ENCODE assay signal across 11 cellular contexts in the genomic region with DNA sequence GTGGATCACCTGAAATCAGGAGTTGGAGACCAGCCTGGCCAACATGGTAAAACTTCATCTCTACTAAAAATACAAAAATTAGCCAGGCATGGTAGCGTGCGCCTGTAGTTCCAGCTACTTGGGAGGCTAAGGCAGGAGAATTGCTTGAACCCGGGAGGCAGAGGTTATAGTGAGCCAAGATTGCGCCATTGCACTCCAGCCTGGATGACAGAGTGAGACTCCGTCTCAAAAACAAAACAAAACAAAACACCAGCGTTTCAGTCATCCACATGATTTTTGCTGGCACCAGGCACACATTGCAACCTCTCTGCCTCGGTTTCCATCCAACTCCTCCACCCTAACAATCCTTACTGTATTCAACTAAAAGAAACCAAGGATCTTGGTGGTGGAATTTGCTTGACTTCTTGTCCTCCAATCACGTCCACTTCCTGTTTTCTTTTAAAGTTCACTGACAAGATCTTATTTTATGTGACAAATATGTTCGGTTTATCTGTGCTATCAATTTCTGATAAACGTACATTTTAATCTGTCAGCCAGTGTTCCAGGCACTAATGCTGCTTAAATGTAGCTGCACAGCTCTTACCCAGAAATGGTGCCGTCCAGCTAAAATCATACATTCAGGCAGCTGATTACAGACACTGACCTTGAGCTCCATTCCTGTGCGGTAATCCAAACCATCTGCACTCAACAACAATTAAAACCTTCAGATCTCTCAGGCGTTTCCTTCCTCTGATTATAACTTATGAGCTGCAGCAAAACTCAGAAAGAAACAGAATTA. TPM values are rescaled to one million over a fixed set of nuclear protein-coding genes. Genes with fewer than 3 reads are reported as not detected.
DNase-seq lines count a peak whose midpoint lies in the region; ATAC-seq and TF ChIP-seq lines count a peak whose summit lies in the region.
"Had no signal": no experiment of that assay in that cellular context is flagged by ENCODE, and none has a peak within 500 bp of the region (broad histone marks: within the 10 kb centered on the region; RNA-seq: fewer than 3 reads in every experiment).

No MANE protein-coding gene starts in this region.

- no peaks in the 10 kb centered on the region for H3K27me3 ChIP-seq in suprapubic skin
- no peaks in the 10 kb centered on the region for H3K27me3 ChIP-seq in stomach
- H3K27me3 ChIP-seq: gastroesophageal sphincter had no signal

- intact Hi-C loops in activated CD8-positive, alpha-beta T cell treated with anti-CD3 and anti-CD28 coated beads for 36 hours (cut with micrococcal nuclease): no loop called here
- intact Hi-C loops in stomach (cut with DNase I; ENCODE audit: low total_unique reads): no loop called here

- H3K27ac ChIP-seq in suprapubic skin: peak overlapping the region; percentile 64
- peak overlapping the region in 1 of 5 donors; percentile 10 for H3K27ac ChIP-seq in stomach

- H3K9me3 Mint-ChIP-seq in activated T-cell treated with anti-CD3 and anti-CD28 coated beads, Interleukin-2, amount 50 U/mL, for 4 hours: no peaks in the 10 kb centered on the region
- H3K9me3 Mint-ChIP-seq in activated CD8-positive, alpha-beta T cell treated with anti-CD3 and anti-CD28 coated beads for 36 hours: no peaks in the 10 kb centered on the region
- H3K9me3 Mint-ChIP-seq in immature natural killer cell: no peaks in the 10 kb centered on the region

- POLR2A ChIA-PET in activated CD8-positive, alpha-beta T cell treated with anti-CD3 and anti-CD28 coated beads for 36 hours (lab: Charles Lee): interaction anchor here (0.6 to 1.4 kb wide), 3 partner anchors 13 to 1115 kb away, joined by 3 to 5 read pairs (median 4); no protein-coding TSS in a partner anchor

- H3K9me3 ChIP-seq in suprapubic skin (no peaks in the 10 kb centered on the region), stomach (no peaks in the 10 kb centered on the region)
- H3K9me3 ChIP-seq: gastroesophageal sphincter had no signal

- peak overlapping the region; percentile 22 for H3K4me3 ChIP-seq in suprapubic skin
- no peak overlapping the region for H3K4me3 ChIP-seq in stomach
- H3K4me3 ChIP-seq: gastroesophageal sphincter had no signal

- H3K27ac Mint-ChIP-seq in activated CD8-positive, alpha-beta T cell treated with anti-CD3 and anti-CD28 coated beads for 36 hours: peak overlapping the region; percentile 51
- peak overlapping the region in 2 of 6 donors; percentile 13 to 27 for H3K27ac Mint-ChIP-seq in immature natural killer cell

- peak overlapping the region; percentile 70 for H3K4me3 Mint-ChIP-seq in activated T-cell treated with anti-CD3 and anti-CD28 coated beads, Interleukin-2, amount 50 U/mL, for 4 hours
- peak overlapping the region; percentile 30 for H3K4me3 Mint-ChIP-seq in activated CD8-positive, alpha-beta T cell treated with anti-CD3 and anti-CD28 coated beads for 36 hours
- peak overlapping the region in 3 of 5 donors; percentile 20 to 54 (median 33) for H3K4me3 Mint-ChIP-seq in immature natural killer cell

- CTCF ChIA-PET in activated CD8-positive, alpha-beta T cell treated with anti-CD3 and anti-CD28 coated beads for 36 hours (lab: Charles Lee): interaction anchor here (1.0 to 1.4 kb wide), 2 partner anchors 34 to 114 kb away, joined by 4 to 7 read pairs; no protein-coding TSS in a partner anchor

- no peak for ATAC-seq in activated T-cell treated with anti-CD3 and anti-CD28 coated beads, Interleukin-2, amount 50 U/mL, for 4 hours
- ATAC-seq in activated CD8-positive, alpha-beta T cell treated with anti-CD3 and anti-CD28 coated beads for 36 hours: peak; percentile 27
- ATAC-seq in HG02970 (IDR thresholded peaks at IDR 0.05; ENCODE audit: low FRiP score, unreplicated experiment): no peak
- ATAC-seq in HG03159 (IDR thresholded peaks at IDR 0.05; ENCODE audit: unreplicated experiment): no peak
- ATAC-seq: gastroesophageal sphincter had no signal

- no peaks in the 10 kb centered on the region for H3K36me3 Mint-ChIP-seq in activated T-cell treated with anti-CD3 and anti-CD28 coated beads, Interleukin-2, amount 50 U/mL, for 4 hours (ENCODE audit: insufficient read depth)
- H3K36me3 Mint-ChIP-seq in activated CD8-positive, alpha-beta T cell treated with anti-CD3 and anti-CD28 coated beads for 36 hours (ENCODE audit: low read depth): no peaks in the 10 kb centered on the region
- H3K36me3 Mint-ChIP-seq in immature natural killer cell: peaks cover 0 to 5% (median 0%) of the 10 kb centered on the region in 3 donors

- H3K36me3 ChIP-seq in suprapubic skin (no peaks in the 10 kb centered on the region), stomach (no peaks in the 10 kb centered on the region)
- H3K36me3 ChIP-seq: gastroesophageal sphincter had no signal

- peaks cover 31% of the 10 kb centered on the region for H3K4me1 Mint-ChIP-seq in activated T-cell treated with anti-CD3 and anti-CD28 coated beads, Interleukin-2, amount 50 U/mL, for 4 hours (ENCODE audit: low read depth)
- peaks cover 20% of the 10 kb centered on the region for H3K4me1 Mint-ChIP-seq in activated CD8-positive, alpha-beta T cell treated with anti-CD3 and anti-CD28 coated beads for 36 hours (ENCODE audit: low read depth)
- peaks cover 9 to 11% of the 10 kb centered on the region in 2 donors for H3K4me1 Mint-ChIP-seq in immature natural killer cell

- no peaks in the 10 kb centered on the region for H3K27me3 Mint-ChIP-seq in activated T-cell treated with anti-CD3 and anti-CD28 coated beads, Interleukin-2, amount 50 U/mL, for 4 hours (ENCODE audit: low read depth)
- no peaks in the 10 kb centered on the region for H3K27me3 Mint-ChIP-seq in activated CD8-positive, alpha-beta T cell treated with anti-CD3 and anti-CD28 coated beads for 36 hours
- peaks cover 0 to 7% (median 3%) of the 10 kb centered on the region in 3 donors for H3K27me3 Mint-ChIP-seq in immature natural killer cell (ENCODE audit: low read depth in 3 of 3)

- 43% methylated on average over 13 of the region's 13 CpGs for WGBS in suprapubic skin
- 42 to 51% (median 50%) methylated on average over 13 of the region's 13 CpGs for WGBS in stomach, 5 donors

- TF ChIP-seq POLR2A in suprapubic skin (IDR thresholded peaks at IDR 0.05): no peak
- TF ChIP-seq POLR2A in stomach (IDR thresholded peaks at IDR 0.05): no peak

- peaks cover 20% of the 10 kb centered on the region for H3K4me1 ChIP-seq in suprapubic skin
- H3K4me1 ChIP-seq in stomach: peaks cover 10 to 13% (median 11%) of the 10 kb centered on the region in 4 donors

- TF ChIP-seq EP300 in suprapubic skin (IDR thresholded peaks at IDR 0.05) (no peak), stomach (IDR thresholded peaks at IDR 0.05) (no peak)

- no peak for TF ChIP-seq CTCF in activated CD8-positive, alpha-beta T cell treated with anti-CD3 and anti-CD28 coated beads for 36 hours (IDR thresholded peaks at IDR 0.05)
- TF ChIP-seq CTCF in suprapubic skin (IDR thresholded peaks at IDR 0.05) (no peak), stomach (IDR thresholded peaks at IDR 0.05) (no peak)

- DNase-seq in activated T-cell treated with anti-CD3 and anti-CD28 coated beads, Interleukin-2, amount 50 U/mL, for 4 hours: no peak
- DNase-seq in activated T-cell treated with anti-CD3 and anti-CD28 coated beads for 4 hours: no peak
- DNase-seq in activated CD8-positive, alpha-beta T cell treated with anti-CD3 and anti-CD28 coated beads for 36 hours: no peak
- no peak for DNase-seq in immature natural killer cell
- DNase-seq in suprapubic skin (ENCODE audit: low spot score in 2 of 2): peak in 1 of 2 donors; percentile 69
- no peak for DNase-seq in stomach
- DNase-seq: NCI-H510A treated with DMSO at 0.1 percent for 48 hours; stimulated activated CD4-positive, alpha-beta T cell treated with anti-CD3 and anti-CD28 coated beads, Interleukin-15, amount 100 ng/mL, for 24 hours had no signal

RNA-seq across cellular contexts. Expression of a gene that starts 26.7 kb away (rescaled TPM):
- total RNA-seq in activated T-cell treated with anti-CD3 and anti-CD28 coated beads, Interleukin-2, amount 50 U/mL, for 4 hours: 10 to 100 TPM; 44.2 to 47.6 (median 46.2) TPM
- 10 to 100 TPM; 40.4 to 41.6 TPM for total RNA-seq in activated CD8-positive, alpha-beta T cell treated with anti-CD3 and anti-CD28 coated beads for 36 hours
- polyA plus RNA-seq in immature natural killer cell (1 to 10 TPM; 5.2 to 6.2 (median 5.5) TPM), stomach (10 to 100 TPM; 29.3 to 68.2 (median 48.6) TPM)
- total RNA-seq in suprapubic skin (10 to 100 TPM in 3 of 4 donors, 1 to 10 TPM in 1; 9.1 to 16.1 (median 11.2) TPM), stomach (100 to 1,000 TPM in 1 of 5 donors, 10 to 100 TPM in 4; 34.4 to 109 (median 61.0) TPM)
